ENCODE assay signal across 12 cellular contexts in the genomic region with DNA sequence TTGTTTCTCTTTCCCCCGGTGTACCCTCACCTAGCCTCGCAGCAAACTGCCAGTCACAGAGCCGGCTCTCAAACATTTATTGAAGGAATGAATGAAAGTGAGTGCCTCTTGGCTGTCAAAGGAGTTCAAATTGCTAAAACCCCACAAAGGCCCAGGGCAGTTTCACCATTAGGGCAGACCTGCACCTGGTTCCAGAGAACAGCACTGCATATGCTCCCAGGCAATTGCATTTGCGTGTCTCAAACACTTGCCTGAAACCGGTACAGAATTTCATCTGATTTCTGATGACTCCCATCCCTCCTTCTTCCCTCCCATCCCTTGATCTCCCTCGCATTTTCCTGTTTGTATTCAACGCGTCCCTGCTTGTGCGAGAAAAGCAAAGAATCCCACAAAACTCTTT.
DNase-seq lines count a peak whose midpoint lies in the region; ATAC-seq and TF ChIP-seq lines count a peak whose summit lies in the region.
"Had no signal": no experiment of that assay in that cellular context is flagged by ENCODE, and none has a peak within 500 bp of the region (broad histone marks: within the 10 kb centered on the region; RNA-seq: fewer than 3 reads in every experiment).

No MANE protein-coding gene starts in this region.

- H4K20me1 ChIP-seq in hepatocyte (ENCODE audit: insufficient read depth, poor library complexity, severe bottlenecking), result no peaks in the 10 kb centered on the region

- no peak for ATAC-seq in thoracic aorta (ENCODE audit: insufficient number of reproducible peaks, low FRiP score, low read depth)
- ATAC-seq in GM18858 (IDR thresholded peaks at IDR 0.05; ENCODE audit: unreplicated experiment), result no peak
- ATAC-seq: stimulated activated naive CD8-positive, alpha-beta T cell treated with anti-CD3 and anti-CD28 coated beads, Interleukin-15, amount 100 ng/mL, for 72 hours had no signal

- no peaks in the 10 kb centered on the region for H3K79me2 ChIP-seq in hepatocyte

- no peaks in the 10 kb centered on the region for H3K36me3 ChIP-seq in adrenal gland (replicated peaks in 1 of 2)
- no peaks in the 10 kb centered on the region for H3K36me3 ChIP-seq in hepatocyte (replicated peaks; ENCODE audit: insufficient read depth, low read depth)
- H3K36me3 ChIP-seq in thoracic aorta, result no peaks in the 10 kb centered on the region

- H3K9me2 ChIP-seq in hepatocyte (replicated peaks; ENCODE audit: insufficient read depth), result no peaks in the 10 kb centered on the region

- H3K27me3 ChIP-seq in adrenal gland (no peaks in the 10 kb centered on the region), hepatocyte (no peaks in the 10 kb centered on the region), thoracic aorta (replicated peaks; ENCODE audit: insufficient read depth) (no peaks in the 10 kb centered on the region)

- H3K27ac ChIP-seq in adrenal gland, result peak overlapping the region; percentile 24 to 83 (median 69)
- peak overlapping the region; percentile 60 for H3K27ac ChIP-seq in hepatocyte
- peak overlapping the region in 1 of 2 donors; percentile 6 for H3K27ac ChIP-seq in thoracic aorta

- DNase-seq in DMS53 (lab: John Stamatoyannopoulos, UW) (peak; percentile 29), DMS53 treated with DMSO at 0.1 percent for 48 hours (lab: John Stamatoyannopoulos, UW; ENCODE audit: unreplicated experiment) (no peak), adrenal gland (no peak), hepatocyte (ENCODE audit: low spot score) (no peak), thoracic aorta (ENCODE audit: low spot score) (no peak), epidermal melanocyte (ENCODE audit: insufficient read length, low spot score) (no peak)
- no peak for DNase-seq in activated CD4-positive, CD25-positive, alpha-beta regulatory T cell treated with anti-CD3 and anti-CD28 coated beads, Interleukin-2, amount 50 U/mL, for 72 hours
- DNase-seq: activated naive CD4-positive, alpha-beta T cell; DND-41; stimulated activated naive CD8-positive, alpha-beta T cell treated with anti-CD3 and anti-CD28 coated beads, Interleukin-15, amount 100 ng/mL, for 72 hours; SW 1271 had no signal

- H3K9me3 ChIP-seq in adrenal gland (replicated peaks in 1 of 3), result no peaks in the 10 kb centered on the region
- H3K9me3 ChIP-seq in hepatocyte (ENCODE audit: low read depth), result no peaks in the 10 kb centered on the region
- no peaks in the 10 kb centered on the region for H3K9me3 ChIP-seq in thoracic aorta

- H3K4me3 ChIP-seq in adrenal gland, result no peak overlapping the region
- H3K4me3 ChIP-seq in hepatocyte, result no peak overlapping the region
- peak overlapping the region; percentile 64 for H3K4me3 ChIP-seq in thoracic aorta

- no peak overlapping the region for H2AFZ ChIP-seq in hepatocyte

- peaks cover 0 to 8% of the 10 kb centered on the region in 2 donors for H3K4me1 ChIP-seq in adrenal gland (replicated peaks in 1 of 2)
- peaks cover 9% of the 10 kb centered on the region for H3K4me1 ChIP-seq in hepatocyte (ENCODE audit: insufficient read depth)
- H3K4me1 ChIP-seq in thoracic aorta (ENCODE audit: control insufficient read depth in 1 of 2, low read depth in 2 of 2), result peaks cover 7 to 13% of the 10 kb centered on the region in 2 donors

- TF ChIP-seq CTCF in adrenal gland (IDR thresholded peaks at IDR 0.05) (no peak), hepatocyte (IDR thresholded peaks at IDR 0.05; ENCODE audit: poor library complexity) (no peak), thoracic aorta (IDR thresholded peaks at IDR 0.05) (no peak)

- intact Hi-C loops in adrenal gland (cut with DNase I), result no loop called here

- TF ChIP-seq POLR2A in adrenal gland (IDR thresholded peaks at IDR 0.05), result no peak

- WGBS in adrenal gland, 4 donors, result 55 to 66% (median 62%) methylated on average over 9 of the region's 9 CpGs
- WGBS in hepatocyte (ENCODE audit: low lambda C conversion rate, missing lambda C conversion rate), result 63% methylated on average over 9 of the region's 9 CpGs

- peak overlapping the region; percentile 66 for H3K4me2 ChIP-seq in hepatocyte
